1 cellular context compared by ENCODE assay signal in genomic region chr19:1935484-1936208, GRCh38.
TF ChIP-seq lines count a peak whose summit lies in the region.

No MANE protein-coding gene starts in this region.

TF ChIP-seq in K562, 482 proteins besides CTCF, POLR2A, EP300 and RAD21 (continues in another document):
- TF ChIP-seq ZNF324 (CRISPR knock-in tag; IDR thresholded peaks at IDR 0.05) (no peak), GTF2B (IDR thresholded peaks at IDR 0.05; ENCODE audit: extremely low read depth, insufficient read length) (no peak), BHLHE40 (IDR thresholded peaks at IDR 0.05; ENCODE audit: low read length) (no peak), JUND (IDR thresholded peaks at IDR 0.05; ENCODE audit: borderline replicate concordance, low read depth, low read length) (peak; percentile 6; the same call in 1 of the 2 replicates), JUND (tag; IDR thresholded peaks at IDR 0.05; ENCODE audit: borderline replicate concordance, low read depth, low read length) (no peak), MAFG (tag; conservative IDR thresholded peaks at IDR 0.05) (peak; percentile 53), ZNF280A (IDR thresholded peaks at IDR 0.05; ENCODE audit: low read depth, partially characterized antibody) (peak; percentile 60), ETV6 (IDR thresholded peaks at IDR 0.05; ENCODE audit: borderline replicate concordance in 1 of 2, low read depth in 2 of 2, low read length in 1 of 2) (no peak), ETV6 (CRISPR knock-in tag; IDR thresholded peaks at IDR 0.05; ENCODE audit: borderline replicate concordance) (no peak), RREB1 (CRISPR knock-in tag; IDR thresholded peaks at IDR 0.05) (no peak), CHCHD3 (CRISPR knock-in tag; IDR thresholded peaks at IDR 0.05) (no peak), CBX5 (IDR thresholded peaks at IDR 0.05; ENCODE audit: borderline replicate concordance, low read depth) (peak; percentile 86; the same call in 1 of the 2 replicates), LARP7 (IDR thresholded peaks at IDR 0.05) (no peak), U2AF2 (optimal IDR thresholded peaks at IDR 0.05; ENCODE audit: low read depth, low read length) (no peak), MCM2 (IDR thresholded peaks at IDR 0.05; ENCODE audit: low read depth) (no peak), ZKSCAN3 (CRISPR knock-in tag; IDR thresholded peaks at IDR 0.05) (no peak), ZNF23 (CRISPR knock-in tag; IDR thresholded peaks at IDR 0.05) (peak; percentile 100), PHB2 (IDR thresholded peaks at IDR 0.05; ENCODE audit: low read depth) (no peak), KDM1A (IDR thresholded peaks at IDR 0.05) (peak in 1 of 2 experiments; percentile 42; a peak in 1 of 4 replicates), RHOXF2B (CRISPR knock-in tag; conservative IDR thresholded peaks at IDR 0.05) (no peak), ZC3H11A (IDR thresholded peaks at IDR 0.05; ENCODE audit: low read depth, low read length) (no peak), MYNN (IDR thresholded peaks at IDR 0.05) (no peak), MYNN (CRISPR knock-in tag; IDR thresholded peaks at IDR 0.05) (no peak), ZNF140 (CRISPR knock-in tag; IDR thresholded peaks at IDR 0.05) (no peak), RBBP5 (IDR thresholded peaks at IDR 0.05; ENCODE audit: borderline replicate concordance, insufficient read depth, low read length, poor library complexity, severe bottlenecking) (no peak), ZNF311 (CRISPR knock-in tag; IDR thresholded peaks at IDR 0.05) (no peak), XRCC5 (IDR thresholded peaks at IDR 0.05; ENCODE audit: low read depth, low read length) (peak; percentile 88; the same call in 1 of the 2 replicates), NR2C2 (CRISPR knock-in tag; IDR thresholded peaks at IDR 0.05) (no peak), NR2C2 (tag; IDR thresholded peaks at IDR 0.05) (no peak), CBX1 (IDR thresholded peaks at IDR 0.05; ENCODE audit: low read depth) (peak; percentile 47; the same call in 1 of the 2 replicates), IRF1 (CRISPR knock-in tag; IDR thresholded peaks at IDR 0.05; ENCODE audit: borderline replicate concordance) (no peak), FOXM1 (IDR thresholded peaks at IDR 0.05; ENCODE audit: low read depth) (0 out of 2 replicates have a peak, but pooled peaks have one; percentile 15), FOXM1 (CRISPR knock-in tag; IDR thresholded peaks at IDR 0.05; ENCODE audit: low read depth) (no peak), NONO (IDR thresholded peaks at IDR 0.05; ENCODE audit: low read depth in 2 of 2, low read length in 1 of 2) (no peak), PHB (CRISPR knock-in tag; IDR thresholded peaks at IDR 0.05) (no peak), ZBTB17 (CRISPR knock-in tag; IDR thresholded peaks at IDR 0.05) (peak; percentile 99), BCOR (IDR thresholded peaks at IDR 0.05) (peak; percentile 52; the same call in 1 of the 2 replicates), KDM4B (IDR thresholded peaks at IDR 0.05; ENCODE audit: borderline replicate concordance in 2 of 2, low read depth in 1 of 2) (no peak), GATAD2A (IDR thresholded peaks at IDR 0.05) (no peak), ZNF282 (CRISPR knock-in tag; IDR thresholded peaks at IDR 0.05) (no peak), SETDB1 (IDR thresholded peaks at IDR 0.05; ENCODE audit: low read length) (no peak), ZNF699 (CRISPR knock-in tag; IDR thresholded peaks at IDR 0.05; ENCODE audit: insufficient replicate concordance) (no peak), TCF7 (IDR thresholded peaks at IDR 0.05; ENCODE audit: borderline replicate concordance) (no peak), L3MBTL2 (IDR thresholded peaks at IDR 0.05) (peak; percentile 66), ZEB2 (IDR thresholded peaks at IDR 0.05) (0 out of 2 replicates have a peak, but pooled peaks have one; percentile 32), PKNOX1 (IDR thresholded peaks at IDR 0.05) (peak; percentile 10; the same call in 1 of the 2 replicates), RFX7 (CRISPR knock-in tag; IDR thresholded peaks at IDR 0.05) (no peak), STAT5B (CRISPR knock-in tag; IDR thresholded peaks at IDR 0.05) (no peak), CBFA2T3 (IDR thresholded peaks at IDR 0.05) (no peak), ZNF197 (CRISPR knock-in tag; IDR thresholded peaks at IDR 0.05; ENCODE audit: low read depth) (no peak)
- TF ChIP-seq, protein P1, sequence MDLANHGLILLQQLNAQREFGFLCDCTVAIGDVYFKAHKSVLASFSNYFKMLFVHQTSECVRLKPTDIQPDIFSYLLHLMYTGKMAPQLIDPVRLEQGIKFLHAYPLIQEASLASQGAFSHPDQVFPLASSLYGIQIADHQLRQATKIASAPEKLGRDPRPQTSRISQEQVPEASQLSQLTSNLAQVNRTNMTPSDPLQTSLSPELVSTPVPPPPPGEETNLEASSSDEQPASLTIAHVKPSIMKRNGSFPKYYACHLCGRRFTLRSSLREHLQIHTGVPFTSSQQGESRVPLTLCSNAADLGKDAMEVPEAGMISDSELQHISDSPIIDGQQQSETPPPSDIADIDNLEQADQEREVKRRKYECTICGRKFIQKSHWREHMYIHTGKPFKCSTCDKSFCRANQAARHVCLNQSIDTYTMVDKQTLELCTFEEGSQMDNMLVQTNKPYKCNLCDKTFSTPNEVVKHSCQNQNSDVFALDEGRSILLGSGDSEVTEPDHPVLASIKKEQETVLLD (IDR thresholded peaks at IDR 0.05) = peak; percentile 31; the same call in 1 of the 2 replicates
- TF ChIP-seq, protein P2, sequence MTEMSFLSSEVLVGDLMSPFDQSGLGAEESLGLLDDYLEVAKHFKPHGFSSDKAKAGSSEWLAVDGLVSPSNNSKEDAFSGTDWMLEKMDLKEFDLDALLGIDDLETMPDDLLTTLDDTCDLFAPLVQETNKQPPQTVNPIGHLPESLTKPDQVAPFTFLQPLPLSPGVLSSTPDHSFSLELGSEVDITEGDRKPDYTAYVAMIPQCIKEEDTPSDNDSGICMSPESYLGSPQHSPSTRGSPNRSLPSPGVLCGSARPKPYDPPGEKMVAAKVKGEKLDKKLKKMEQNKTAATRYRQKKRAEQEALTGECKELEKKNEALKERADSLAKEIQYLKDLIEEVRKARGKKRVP (CRISPR knock-in tag; IDR thresholded peaks at IDR 0.05) = no peak
- TF ChIP-seq, protein P3, sequence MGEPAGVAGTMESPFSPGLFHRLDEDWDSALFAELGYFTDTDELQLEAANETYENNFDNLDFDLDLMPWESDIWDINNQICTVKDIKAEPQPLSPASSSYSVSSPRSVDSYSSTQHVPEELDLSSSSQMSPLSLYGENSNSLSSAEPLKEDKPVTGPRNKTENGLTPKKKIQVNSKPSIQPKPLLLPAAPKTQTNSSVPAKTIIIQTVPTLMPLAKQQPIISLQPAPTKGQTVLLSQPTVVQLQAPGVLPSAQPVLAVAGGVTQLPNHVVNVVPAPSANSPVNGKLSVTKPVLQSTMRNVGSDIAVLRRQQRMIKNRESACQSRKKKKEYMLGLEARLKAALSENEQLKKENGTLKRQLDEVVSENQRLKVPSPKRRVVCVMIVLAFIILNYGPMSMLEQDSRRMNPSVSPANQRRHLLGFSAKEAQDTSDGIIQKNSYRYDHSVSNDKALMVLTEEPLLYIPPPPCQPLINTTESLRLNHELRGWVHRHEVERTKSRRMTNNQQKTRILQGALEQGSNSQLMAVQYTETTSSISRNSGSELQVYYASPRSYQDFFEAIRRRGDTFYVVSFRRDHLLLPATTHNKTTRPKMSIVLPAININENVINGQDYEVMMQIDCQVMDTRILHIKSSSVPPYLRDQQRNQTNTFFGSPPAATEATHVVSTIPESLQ (CRISPR knock-in tag; IDR thresholded peaks at IDR 0.05) = no peak
- TF ChIP-seq, protein P4, sequence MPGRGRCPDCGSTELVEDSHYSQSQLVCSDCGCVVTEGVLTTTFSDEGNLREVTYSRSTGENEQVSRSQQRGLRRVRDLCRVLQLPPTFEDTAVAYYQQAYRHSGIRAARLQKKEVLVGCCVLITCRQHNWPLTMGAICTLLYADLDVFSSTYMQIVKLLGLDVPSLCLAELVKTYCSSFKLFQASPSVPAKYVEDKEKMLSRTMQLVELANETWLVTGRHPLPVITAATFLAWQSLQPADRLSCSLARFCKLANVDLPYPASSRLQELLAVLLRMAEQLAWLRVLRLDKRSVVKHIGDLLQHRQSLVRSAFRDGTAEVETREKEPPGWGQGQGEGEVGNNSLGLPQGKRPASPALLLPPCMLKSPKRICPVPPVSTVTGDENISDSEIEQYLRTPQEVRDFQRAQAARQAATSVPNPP (IDR thresholded peaks at IDR 0.05; ENCODE audit: borderline replicate concordance, insufficient read depth, insufficient read length) = no peak
- TF ChIP-seq, protein P5, sequence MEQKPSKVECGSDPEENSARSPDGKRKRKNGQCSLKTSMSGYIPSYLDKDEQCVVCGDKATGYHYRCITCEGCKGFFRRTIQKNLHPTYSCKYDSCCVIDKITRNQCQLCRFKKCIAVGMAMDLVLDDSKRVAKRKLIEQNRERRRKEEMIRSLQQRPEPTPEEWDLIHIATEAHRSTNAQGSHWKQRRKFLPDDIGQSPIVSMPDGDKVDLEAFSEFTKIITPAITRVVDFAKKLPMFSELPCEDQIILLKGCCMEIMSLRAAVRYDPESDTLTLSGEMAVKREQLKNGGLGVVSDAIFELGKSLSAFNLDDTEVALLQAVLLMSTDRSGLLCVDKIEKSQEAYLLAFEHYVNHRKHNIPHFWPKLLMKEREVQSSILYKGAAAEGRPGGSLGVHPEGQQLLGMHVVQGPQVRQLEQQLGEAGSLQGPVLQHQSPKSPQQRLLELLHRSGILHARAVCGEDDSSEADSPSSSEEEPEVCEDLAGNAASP (IDR thresholded peaks at IDR 0.05) = no peak
